1 cellular context compared by ENCODE assay signal in genomic region chr1:93577536-93578432, GRCh38.
TF ChIP-seq lines count a peak whose summit lies in the region.

No MANE protein-coding gene starts in this region.

TF ChIP-seq in SK-N-SH, 30 proteins besides CTCF, POLR2A, EP300 and RAD21 (continued from another document):
- TF ChIP-seq NFIC (IDR thresholded peaks at IDR 0.05; ENCODE audit: borderline replicate concordance) = no peak
- no peak for TF ChIP-seq PBX3 (IDR thresholded peaks at IDR 0.05)
- no peak for TF ChIP-seq MAX (IDR thresholded peaks at IDR 0.05; ENCODE audit: low read depth)
- no peak for TF ChIP-seq MXI1 (IDR thresholded peaks at IDR 0.05; ENCODE audit: low read depth, low read length)
- TF ChIP-seq RXRA (IDR thresholded peaks at IDR 0.05; ENCODE audit: borderline replicate concordance, low read depth) = no peak
- no peak for TF ChIP-seq ELF1 (IDR thresholded peaks at IDR 0.05)
- no peak for TF ChIP-seq RFX5 (IDR thresholded peaks at IDR 0.05; ENCODE audit: low read length)
- no peak for TF ChIP-seq FOSL2 (IDR thresholded peaks at IDR 0.05; ENCODE audit: borderline replicate concordance, low read depth)
- no peak for TF ChIP-seq MEF2A (IDR thresholded peaks at IDR 0.05; ENCODE audit: borderline replicate concordance, low read depth)
- TF ChIP-seq EZH2phosphoT487 (IDR thresholded peaks at IDR 0.05; ENCODE audit: borderline replicate concordance, low read depth) = no peak
